Comparison of ENCODE assay signal across 8 cellular contexts in genomic region chr1:202810193-202810614, GRCh38. TPM values are rescaled to one million over a fixed set of nuclear protein-coding genes. Genes with fewer than 3 reads are reported as not detected.
DNase-seq lines count a peak whose midpoint lies in the region; ATAC-seq and TF ChIP-seq lines count a peak whose summit lies in the region.

No MANE protein-coding gene starts in this region.

- H3K79me2 ChIP-seq in DOHH2 (ENCODE audit: control insufficient read depth, low read length) (no peaks in the 10 kb centered on the region), fibroblast of lung (ENCODE audit: control insufficient read depth, insufficient read depth, low read length) (peaks cover 29% of the 10 kb centered on the region), trophoblast cell (ENCODE audit: control insufficient read depth, insufficient read depth, low read length, poor library complexity) (peaks cover 30% of the 10 kb centered on the region)

- TF ChIP-seq CTCF in DOHH2 (IDR thresholded peaks at IDR 0.05; ENCODE audit: low read depth, low read length, poor library complexity, severe bottlenecking) (no peak), fibroblast of lung (conservative IDR thresholded peaks at IDR 0.05 in 1 of 2, IDR thresholded peaks at IDR 0.05 in 1 of 2; ENCODE audit: low read depth in 1 of 2, low read length in 2 of 2) (no peak)

- H4K8ac ChIP-seq in trophoblast cell (ENCODE audit: low read depth, low read length), result peak overlapping the region; percentile 83

- H3K9me2 ChIP-seq in DOHH2 (replicated peaks; ENCODE audit: control insufficient read depth, low read length), result no peaks in the 10 kb centered on the region

- ATAC-seq in HG03469 (IDR thresholded peaks at IDR 0.05; ENCODE audit: unreplicated experiment), result no peak

- H3K36me3 ChIP-seq in DOHH2 (ENCODE audit: control insufficient read depth, low read length) (no peaks in the 10 kb centered on the region), SJSA1 (peaks cover 3% of the 10 kb centered on the region), fibroblast of lung (ENCODE audit: control insufficient read depth, insufficient read depth, low read length) (no peaks in the 10 kb centered on the region), trophoblast cell (ENCODE audit: control insufficient read depth in 1 of 2, insufficient read depth in 2 of 2, low read length in 2 of 2) (no peaks in the 10 kb centered on the region)

- no peak overlapping the region for H2BK12ac ChIP-seq in trophoblast cell (ENCODE audit: low read length)

- H2AK5ac ChIP-seq in trophoblast cell (ENCODE audit: low read length), result no peak overlapping the region

- H3K4me1 ChIP-seq in DOHH2 (ENCODE audit: control insufficient read depth, low read length), result peaks cover 23% of the 10 kb centered on the region
- H3K4me1 ChIP-seq in SJSA1 (replicated peaks), result peaks cover 50% of the 10 kb centered on the region
- peaks cover 7% of the 10 kb centered on the region for H3K4me1 ChIP-seq in fibroblast of lung (ENCODE audit: control insufficient read depth, extremely low read depth, insufficient read depth, low read length)
- H3K4me1 ChIP-seq in trophoblast cell (ENCODE audit: control insufficient read depth in 1 of 2, insufficient read depth in 2 of 2, low read length in 2 of 2), result peaks cover 19 to 27% of the 10 kb centered on the region in 2 experiments

- H3K79me1 ChIP-seq in trophoblast cell (ENCODE audit: low read length), result peaks cover 38% of the 10 kb centered on the region

- H3K27ac ChIP-seq in DOHH2 (ENCODE audit: low read depth, low read length) (no peak overlapping the region), SJSA1 (no peak overlapping the region; the same call in 1 of the 2 replicates), fibroblast of lung (ENCODE audit: insufficient read depth, low read length) (peak overlapping the region; percentile 70), trophoblast cell (ENCODE audit: low read depth, low read length) (peak overlapping the region; percentile 12)

- H2BK5ac ChIP-seq in trophoblast cell (ENCODE audit: low read depth, low read length, poor library complexity), result peak overlapping the region; percentile 21

- H2BK120ac ChIP-seq in trophoblast cell (ENCODE audit: insufficient read depth, low read length, poor library complexity), result peak overlapping the region; percentile 41

- H3K14ac ChIP-seq in trophoblast cell (ENCODE audit: low read length), result peak overlapping the region; percentile 46

- H3K9me3 ChIP-seq in DOHH2 (ENCODE audit: control insufficient read depth, insufficient read depth, low read length) (no peaks in the 10 kb centered on the region), SJSA1 (replicated peaks) (no peaks in the 10 kb centered on the region), fibroblast of lung (ENCODE audit: control insufficient read depth, insufficient read depth, low read depth, low read length) (no peaks in the 10 kb centered on the region), trophoblast cell (ENCODE audit: insufficient read depth, low read depth, low read length) (peaks cover 2% of the 10 kb centered on the region)

- peak overlapping the region; percentile 76 for H4K91ac ChIP-seq in trophoblast cell (ENCODE audit: low read depth, low read length)

- H3K23ac ChIP-seq in trophoblast cell (ENCODE audit: low read length), result no peak overlapping the region

- H3F3A ChIP-seq in DOHH2 (ENCODE audit: control insufficient read depth, insufficient read depth), result no peaks in the 10 kb centered on the region

- DNase-seq in SJSA1 (ENCODE audit: low read depth in 1 of 2, low spot score in 2 of 2), result no peak
- no peak for DNase-seq in fibroblast of lung (ENCODE audit: low read depth in 2 of 2)
- DNase-seq in trophoblast cell, result no peak
- DNase-seq in activated effector memory CD4-positive, alpha-beta T cell treated with anti-CD3 and anti-CD28 coated beads, Interleukin-2, amount 50 U/mL, for 16 hours, result no peak
- DNase-seq in NOMO-1 treated with DMSO at 0.1 percent for 48 hours (lab: John Stamatoyannopoulos, UW; ENCODE audit: unreplicated experiment), result no peak
- no peak for DNase-seq in stimulated activated CD4-positive, alpha-beta T cell treated with anti-CD3 and anti-CD28 coated beads, Interleukin-4, amount 100 ng/mL, for 24 hours

- H4K20me1 ChIP-seq in DOHH2 (ENCODE audit: control insufficient read depth, insufficient read depth, low read depth, low read length), result no peaks in the 10 kb centered on the region
- H4K20me1 ChIP-seq in fibroblast of lung (ENCODE audit: control insufficient read depth, extremely low read depth, insufficient read depth, low read length), result no peaks in the 10 kb centered on the region

- peak overlapping the region; percentile 79 for H3K18ac ChIP-seq in trophoblast cell (ENCODE audit: low read length)

- peaks cover 78% of the 10 kb centered on the region for H3K27me3 ChIP-seq in DOHH2 (ENCODE audit: control insufficient read depth, low read length)
- no peaks in the 10 kb centered on the region for H3K27me3 ChIP-seq in SJSA1 (replicated peaks)
- H3K27me3 ChIP-seq in fibroblast of lung (ENCODE audit: control insufficient read depth, insufficient read depth, low read length), result peaks cover 2% of the 10 kb centered on the region
- H3K27me3 ChIP-seq in trophoblast cell (ENCODE audit: insufficient read depth, low read length), result no peaks in the 10 kb centered on the region

- no CpG with 5 or more reads among the region's 13 CpGs for WGBS in trophoblast cell (ENCODE audit: extremely low coverage, insufficient coverage, insufficient read length)

- H2AFZ ChIP-seq in fibroblast of lung (ENCODE audit: low read length), result peak overlapping the region; percentile 93
- H2AFZ ChIP-seq in trophoblast cell (ENCODE audit: insufficient read depth, low read length, poor library complexity), result peak overlapping the region; percentile 96

- H3K4me2 ChIP-seq in DOHH2 (ENCODE audit: low read length), result peak overlapping the region; percentile 93
- H3K4me2 ChIP-seq in fibroblast of lung (ENCODE audit: extremely low read depth, insufficient read depth, low read length), result peak overlapping the region; percentile 89
- H3K4me2 ChIP-seq in trophoblast cell (ENCODE audit: low read length), result peak overlapping the region; percentile 60

- H3K9ac ChIP-seq in fibroblast of lung (ENCODE audit: insufficient read depth, low read length) (peak overlapping the region; percentile 51), trophoblast cell (ENCODE audit: low read length) (no peak overlapping the region)

- peak overlapping the region; percentile 59 for H4K12ac ChIP-seq in trophoblast cell (ENCODE audit: low read depth, low read length)

- no peak overlapping the region for H3K4ac ChIP-seq in trophoblast cell (ENCODE audit: low read depth, low read length)

- H3K4me3 ChIP-seq in DOHH2 (ENCODE audit: low read length) (peak overlapping the region; percentile 75), SJSA1 (peak overlapping the region; percentile 59), fibroblast of lung (replicated peaks in 1 of 4; ENCODE audit: control extremely low read depth in 1 of 4, insufficient read depth in 1 of 4, low read depth in 3 of 4, low read length in 4 of 4) (peak overlapping the region; percentile 68 to 85 (median 76)), trophoblast cell (ENCODE audit: low read depth, low read length) (peak overlapping the region; percentile 57)

RNA-seq across cellular contexts. Expression of gene PCAT6, which starts 0.6 kb away (rescaled TPM):
- not detected in 2 replicates for total RNA-seq in SJSA1 (2014; rRNA removed; shearing (Covaris generic))
- total RNA-seq in fibroblast of lung, result 0.50 and 0.51 TPM in 2 replicates
- 0.61 and 1.1 TPM in 2 replicates for polyA plus RNA-seq in fibroblast of lung
- polyA plus RNA-seq in fibroblast of lung (2012), result 2.1 and 2.8 TPM in 2 replicates
- polyA minus RNA-seq in fibroblast of lung (ENCODE audit: low replicate concordance), result not detected in 2 replicates
- polyA plus RNA-seq in trophoblast cell (2013), result 14.6 and 15.7 TPM in 2 replicates

RNA-seq across cellular contexts. Expression of gene KDM5B, which starts 2.0 kb away (rescaled TPM):
- total RNA-seq in SJSA1 (2014; rRNA removed; shearing (Covaris generic)), result 27.6 and 34.2 TPM in 2 replicates
- 65.2 and 82.2 TPM in 2 replicates for total RNA-seq in fibroblast of lung
- 33.5 and 52.0 TPM in 2 replicates for polyA plus RNA-seq in fibroblast of lung
- 17.1 and 30.6 TPM in 2 replicates for polyA plus RNA-seq in fibroblast of lung (2012)
- 38.4 and 47.2 TPM in 2 replicates for polyA minus RNA-seq in fibroblast of lung (ENCODE audit: low replicate concordance)
- 64.2 and 64.5 TPM in 2 replicates for polyA plus RNA-seq in trophoblast cell (2013)

Comparison
In these comparisons a context has a peak if more than half of its experiments do, and no peak if none do; other contexts are left out.
1. H3K27ac ChIP-seq: peak in fibroblast of lung (single experiment) and trophoblast cell (single experiment); none in DOHH2 (single experiment) and SJSA1 (single experiment).
2. Peak in every context shown above with its lines, with median percentiles within 50 percentile points of each other: H3K4me2 ChIP-seq and H3K4me3 ChIP-seq.